In the genomic region with DNA sequence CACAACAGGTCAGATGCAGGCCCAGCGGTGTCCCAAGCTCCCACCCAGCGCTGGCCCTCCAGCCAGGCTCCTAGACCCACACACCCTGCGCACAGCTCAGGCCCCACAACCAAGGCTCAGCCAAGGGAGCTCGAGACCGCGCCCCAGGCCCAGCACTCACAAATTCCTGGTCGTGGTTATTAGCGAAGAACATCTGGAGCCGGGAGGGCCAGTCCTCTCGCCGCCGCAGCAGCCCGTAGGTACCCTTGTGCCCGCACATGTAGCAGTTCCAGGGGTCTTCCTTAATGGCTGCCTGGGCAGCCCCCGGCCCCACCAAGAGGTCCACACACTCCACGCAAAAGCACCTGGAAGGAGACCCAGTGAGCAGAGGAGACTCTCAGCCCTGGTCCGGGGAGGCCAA, we compare ENCODE assay signal across 18 cellular contexts.
A peak's percentile ranks its signal among the peaks of the same experiment; 100 is the strongest.
DNase-seq lines count a peak whose midpoint lies in the region; ATAC-seq, FAIRE-seq and TF ChIP-seq lines count a peak whose summit lies in the region.
"Had no signal": no experiment of that assay in that cellular context is flagged by ENCODE, and none has a peak within 500 bp of the region (broad histone marks: within the 10 kb centered on the region; RNA-seq: fewer than 3 reads in every experiment).

No MANE protein-coding gene starts in this region.

- TF ChIP-seq POLR2A in HepG2 (IDR thresholded peaks at IDR 0.05; ENCODE audit: insufficient read depth in 1 of 2, low read depth in 2 of 2, low read length in 2 of 2) (no peak), right lobe of liver (IDR thresholded peaks at IDR 0.05) (no peak), H1 (IDR thresholded peaks at IDR 0.05; ENCODE audit: control extremely low read depth in 1 of 2, low read depth in 2 of 2, low read length in 2 of 2) (no peak)

- no peak overlapping the region for H4K5ac ChIP-seq in H1 (ENCODE audit: insufficient read length, low read depth, low read length)

- H2AFZ ChIP-seq in HepG2 (ENCODE audit: low read length) (no peak overlapping the region), H1 (ENCODE audit: low read length) (no peak overlapping the region)
- H2AFZ ChIP-seq: GM23338 had no signal

- H3K56ac ChIP-seq in H1 (replicated peaks; ENCODE audit: insufficient read length, low read depth, low read length) = no peak overlapping the region

- H4K91ac ChIP-seq in H1 (replicated peaks; ENCODE audit: insufficient read length, low read length) = no peak overlapping the region

- TF ChIP-seq EP300 in HepG2 (IDR thresholded peaks at IDR 0.05; ENCODE audit: low read depth in 2 of 2, low read length in 2 of 2) (no peak), HepG2 (CRISPR knock-in tag; IDR thresholded peaks at IDR 0.05; ENCODE audit: borderline replicate concordance) (no peak), H1 (IDR thresholded peaks at IDR 0.05; ENCODE audit: borderline replicate concordance in 1 of 2, low read depth in 2 of 2, low read length in 2 of 2) (no peak)

- no peak overlapping the region for H3K4ac ChIP-seq in H1 (replicated peaks; ENCODE audit: insufficient read length, low read depth, low read length)

- H3K27ac Mint-ChIP-seq in activated CD8-positive, alpha-beta T cell treated with anti-CD3 and anti-CD28 coated beads, Interleukin-2, amount 10 ng/mL, durations not matched to agents 7 days and 5 days = no peak overlapping the region
- H3K27ac Mint-ChIP-seq: CD4-positive, alpha-beta memory T cell; GM23338 had no signal

- POLR2A ChIA-PET in HepG2 (lab: Yijun Ruan, JAX) = no interaction called here
- POLR2A ChIA-PET in H1 (lab: Charles Lee; ENCODE audit: partially characterized antibody) = interaction anchor here (1.0 to 9.5 kb wide), 5 partner anchors 8 to 34 kb away, joined by 3 to 154 read pairs (median 4); no protein-coding TSS in a partner anchor
- POLR2A ChIA-PET in activated CD8-positive, alpha-beta T cell treated with anti-CD3 and anti-CD28 coated beads, Interleukin-2, amount 10 ng/mL, durations not matched to agents 7 days and 5 days (lab: Charles Lee) = interaction anchor here (0.6 kb wide), 1 partner anchor 30 kb away, joined by 3 read pairs; no protein-coding TSS in a partner anchor

- intact Hi-C loops in HepG2 (cut with micrococcal nuclease; ENCODE audit: unreplicated experiment) = no loop called here
- intact Hi-C loops in right lobe of liver (cut with DNase I) = no loop called here

- in situ Hi-C loops in HepG2 (cut with HindIII; ENCODE audit: extremely low pct_ligation_motif_present, low pct_unique_long_range_greater_than_20kb) = no loop called here

- peaks cover 51% of the 10 kb centered on the region for H3K36me3 Mint-ChIP-seq in activated CD8-positive, alpha-beta T cell treated with anti-CD3 and anti-CD28 coated beads, Interleukin-2, amount 10 ng/mL, durations not matched to agents 7 days and 5 days (ENCODE audit: low read depth)

- no peak for DNase-seq in HepG2 (ENCODE audit: low spot score)
- no peak for DNase-seq in right lobe of liver
- DNase-seq in H1 (ENCODE audit: low read depth in 1 of 2, low spot score in 2 of 2) = no peak
- DNase-seq in activated CD8-positive, alpha-beta T cell treated with anti-CD3 and anti-CD28 coated beads, Interleukin-2, amount 10 ng/mL, durations not matched to agents 7 days and 5 days = no peak
- DNase-seq in NCI-H69 (lab: John Stamatoyannopoulos, UW) = no peak
- DNase-seq: C1 segment of cervical spinal cord; Calu3; CD4-positive, alpha-beta memory T cell; COR-L47; DMS53; DMS79 treated with DMSO at 0.1 percent for 48 hours; GF-D8; HCEC 1CT had no signal

- peaks cover 15% of the 10 kb centered on the region for H3K4me1 ChIP-seq in HepG2 (ENCODE audit: insufficient read depth, low read length)
- H3K4me1 ChIP-seq in right lobe of liver = no peaks in the 10 kb centered on the region
- peaks cover 0 to 2% (median 0%) of the 10 kb centered on the region in 4 experiments; a peak in 1 of 7 replicates for H3K4me1 ChIP-seq in H1 (replicated peaks in 1 of 4; ENCODE audit: control insufficient read depth in 3 of 4, insufficient read depth in 4 of 4, low read length in 3 of 4)

- H3K79me1 ChIP-seq in H1 (ENCODE audit: low read depth, low read length) = no peaks in the 10 kb centered on the region; the same call in 1 of the 2 replicates

- no peak for FAIRE-seq in HepG2 (lab: Jason Lieb, UNC)
- no peak for FAIRE-seq in H1 (lab: Jason Lieb, UNC)
- FAIRE-seq: GM12891, GM18507, H54 had no signal

- TF ChIP-seq RAD21 in HepG2 (CRISPR knock-in tag; IDR thresholded peaks at IDR 0.05) (no peak), H1 (IDR thresholded peaks at IDR 0.05 in 1 of 2, conservative IDR thresholded peaks at IDR 0.05 in 1 of 2; ENCODE audit: low read depth in 2 of 2, low read length in 2 of 2) (no peak)

- no peaks in the 10 kb centered on the region for H3K9me3 ChIP-seq in HepG2 (ENCODE audit: low read length)
- no peaks in the 10 kb centered on the region for H3K9me3 ChIP-seq in right lobe of liver
- no peaks in the 10 kb centered on the region for H3K9me3 ChIP-seq in H1 (ENCODE audit: insufficient read depth in 2 of 2, low read depth in 1 of 2, low read length in 1 of 2)

- CTCF ChIA-PET in HepG2 (lab: Yijun Ruan, JAX; ENCODE audit: low intra/inter-chr PET ratio, low total read pairs) (no interaction called here), H1 (lab: Charles Lee; ENCODE audit: partially characterized antibody) (interaction anchor here (0.9 to 7.0 kb wide), 3 partner anchors 15 to 118 kb away, joined by 3 to 66 read pairs (median 15); no protein-coding TSS in a partner anchor)
- CTCF ChIA-PET in activated CD8-positive, alpha-beta T cell treated with anti-CD3 and anti-CD28 coated beads, Interleukin-2, amount 10 ng/mL, durations not matched to agents 7 days and 5 days (lab: Charles Lee) = no interaction called here

- no peak overlapping the region for H2BK15ac ChIP-seq in H1 (ENCODE audit: low read length)

- no peaks in the 10 kb centered on the region for H3K27me3 Mint-ChIP-seq in activated CD8-positive, alpha-beta T cell treated with anti-CD3 and anti-CD28 coated beads, Interleukin-2, amount 10 ng/mL, durations not matched to agents 7 days and 5 days (ENCODE audit: low read depth)
- H3K27me3 Mint-ChIP-seq: CD4-positive, alpha-beta memory T cell had no signal

- H3K27ac ChIP-seq in HepG2 (ENCODE audit: extremely low read length, insufficient read depth, low read length) = no peak overlapping the region
- H3K27ac ChIP-seq in right lobe of liver = no peak overlapping the region
- no peak overlapping the region for H3K27ac ChIP-seq in H1 (ENCODE audit: low read depth, low read length)
- peak overlapping the region; percentile 27 for H3K27ac ChIP-seq in temporal lobe (ENCODE audit: low read depth, low read length)

- no peak overlapping the region for H3K14ac ChIP-seq in H1 (ENCODE audit: insufficient read length)

- no TSS peak for BruUV-seq in HepG2 (replicated peaks; lab: Mats Ljungman, UMichigan)

- H3K9me3 Mint-ChIP-seq in activated CD8-positive, alpha-beta T cell treated with anti-CD3 and anti-CD28 coated beads, Interleukin-2, amount 10 ng/mL, durations not matched to agents 7 days and 5 days (ENCODE audit: insufficient read depth) = no peaks in the 10 kb centered on the region
- H3K9me3 Mint-ChIP-seq: CD4-positive, alpha-beta memory T cell; GM23338 had no signal

- H3K4me3 Mint-ChIP-seq in activated CD8-positive, alpha-beta T cell treated with anti-CD3 and anti-CD28 coated beads, Interleukin-2, amount 10 ng/mL, durations not matched to agents 7 days and 5 days = no peak overlapping the region
- H3K4me3 Mint-ChIP-seq: CD4-positive, alpha-beta memory T cell; GM23338 had no signal

- ATAC-seq in HepG2 (no peak), right lobe of liver (no peak)
- ATAC-seq in activated CD8-positive, alpha-beta T cell treated with anti-CD3 and anti-CD28 coated beads, Interleukin-2, amount 10 ng/mL, durations not matched to agents 7 days and 5 days = no peak
- ATAC-seq: GM23338 had no signal

- no peak overlapping the region for H3K4me3 ChIP-seq in HepG2 (replicated peaks in 1 of 3; ENCODE audit: insufficient read depth in 1 of 3, low read depth in 2 of 3, low read length in 3 of 3)
- no peak overlapping the region for H3K4me3 ChIP-seq in right lobe of liver
- H3K4me3 ChIP-seq in H1 (ENCODE audit: extremely low read depth in 1 of 4, insufficient read depth in 2 of 4, low read depth in 3 of 4, low read length in 4 of 4) = no peak overlapping the region
- H3K4me3 ChIP-seq: GM23338 had no signal

- H4K20me1 ChIP-seq in HepG2 (ENCODE audit: insufficient read depth, low read length) (no peaks in the 10 kb centered on the region; the same call in 1 of the 2 replicates), H1 (replicated peaks in 1 of 2; ENCODE audit: control insufficient read depth in 1 of 2, insufficient read depth in 2 of 2, low read length in 2 of 2) (peaks cover 22 to 37% of the 10 kb centered on the region in 2 experiments)

- no peak overlapping the region for H3K23ac ChIP-seq in H1 (ENCODE audit: insufficient read length)

- H4K8ac ChIP-seq in H1 (ENCODE audit: extremely low read depth, insufficient read depth, low read length) = peak overlapping the region; percentile 37

- H3K27me3 ChIP-seq in HepG2 (ENCODE audit: control insufficient read depth in 1 of 2, insufficient read depth in 2 of 2, low read length in 2 of 2) (no peaks in the 10 kb centered on the region), right lobe of liver (no peaks in the 10 kb centered on the region), H1 (replicated peaks in 1 of 4; ENCODE audit: control insufficient read depth in 3 of 4, extremely low read depth in 1 of 4, insufficient read depth in 3 of 4, low read length in 3 of 4) (no peaks in the 10 kb centered on the region)

- no peak overlapping the region for H3K4me2 ChIP-seq in HepG2 (ENCODE audit: low read depth, low read length)
- no peak overlapping the region for H3K4me2 ChIP-seq in H1 (ENCODE audit: insufficient read depth in 1 of 2, low read depth in 2 of 2, low read length in 2 of 2)
- H3K4me2 ChIP-seq: GM23338 had no signal

- H2AK5ac ChIP-seq in H1 (ENCODE audit: low read depth, low read length) = no peak overlapping the region

- no peak overlapping the region for H2BK12ac ChIP-seq in H1 (ENCODE audit: low read depth, low read length)

- H3K23me2 ChIP-seq in H1 (ENCODE audit: low read depth, low read length) = no peaks in the 10 kb centered on the region

- H3K36me3 ChIP-seq in HepG2 (replicated peaks in 1 of 2; ENCODE audit: control insufficient read depth in 1 of 2, insufficient read depth in 2 of 2, low read length in 2 of 2) (peaks cover 56 to 89% of the 10 kb centered on the region in 2 experiments), right lobe of liver (peaks cover 0 to 84% (median 24%) of the 10 kb centered on the region in 4 donors), H1 (ENCODE audit: control insufficient read depth in 2 of 4, insufficient read depth in 4 of 4, low read length in 3 of 4) (peaks cover 71 to 89% (median 85%) of the 10 kb centered on the region in 4 experiments)

- no peak overlapping the region for H2BK20ac ChIP-seq in H1 (ENCODE audit: low read length)

- H2BK5ac ChIP-seq in H1 (ENCODE audit: low read depth, low read length) = no peak overlapping the region

- TF ChIP-seq CTCF in HepG2 (CRISPR knock-in tag; IDR thresholded peaks at IDR 0.05) = no peak
- TF ChIP-seq CTCF in right lobe of liver (IDR thresholded peaks at IDR 0.05) = no peak
- no peak for TF ChIP-seq CTCF in H1 (IDR thresholded peaks at IDR 0.05; ENCODE audit: control extremely low read depth in 1 of 3, insufficient read depth in 1 of 3, low read depth in 1 of 3, low read length in 3 of 3)

- H3K79me2 ChIP-seq in HepG2 (ENCODE audit: insufficient read depth, low read length) (peaks cover 1% of the 10 kb centered on the region), H1 (ENCODE audit: control insufficient read depth in 1 of 2, insufficient read depth in 2 of 2, low read length in 2 of 2) (peaks cover 0 to 10% of the 10 kb centered on the region in 2 experiments; a peak in 3 of 4 replicates)

- H3K4me1 Mint-ChIP-seq in activated CD8-positive, alpha-beta T cell treated with anti-CD3 and anti-CD28 coated beads, Interleukin-2, amount 10 ng/mL, durations not matched to agents 7 days and 5 days (ENCODE audit: low read depth) = peaks cover 4% of the 10 kb centered on the region

- no peak overlapping the region for H2BK120ac ChIP-seq in H1 (replicated peaks; ENCODE audit: low read depth, low read length)

- no peak overlapping the region for H3K18ac ChIP-seq in H1 (ENCODE audit: extremely low read depth, low read length)

- WGBS in HepG2 (ENCODE audit: low lambda C conversion rate) = 98% methylated on average over 12 of the region's 17 CpGs
- no CpG with 5 or more reads among the region's 17 CpGs for WGBS in right lobe of liver (ENCODE audit: insufficient coverage, low coverage, low lambda C conversion rate, missing lambda C conversion rate)
- WGBS in H1 (ENCODE audit: extremely low coverage in 1 of 2, insufficient coverage in 1 of 2, insufficient read length in 1 of 2, insufficient replicate concordance in 2 of 2, low coverage in 1 of 2, low lambda C conversion rate in 2 of 2, missing lambda C conversion rate in 1 of 2), 2 experiments = 96% methylated on average over 17 of the region's 17 CpGs; no CpG with 5 or more reads in 1 of the 2 experiments

- H3K9ac ChIP-seq in HepG2 (ENCODE audit: insufficient read depth, low read depth, low read length) (no peak overlapping the region), H1 (replicated peaks in 1 of 4; ENCODE audit: extremely low read depth in 1 of 4, low read depth in 3 of 4, low read length in 3 of 4) (no peak overlapping the region)
